ENCODE assay signal across 13 cellular contexts in genomic region chr18:45667056-45667455, GRCh38. TPM values are rescaled to one million over a fixed set of nuclear protein-coding genes. Genes with fewer than 3 reads are reported as not detected.
DNase-seq lines count a peak whose midpoint lies in the region; ATAC-seq and TF ChIP-seq lines count a peak whose summit lies in the region.
"Had no signal": no experiment of that assay in that cellular context is flagged by ENCODE, and none has a peak within 500 bp of the region (broad histone marks: within the 10 kb centered on the region; RNA-seq: fewer than 3 reads in every experiment).

No MANE protein-coding gene starts in this region.

- no peaks in the 10 kb centered on the region for H3K27me3 ChIP-seq in left ventricle myocardium inferior (ENCODE audit: low read depth)
- H3K27me3 ChIP-seq in upper lobe of right lung, result no peaks in the 10 kb centered on the region
- H3K27me3 ChIP-seq: esophagus squamous epithelium, SJSA1 had no signal

- ATAC-seq in left cardiac atrium, result no peak
- ATAC-seq in HG03039 (IDR thresholded peaks at IDR 0.05; ENCODE audit: unreplicated experiment), result peak; percentile 42
- no peak for ATAC-seq in upper lobe of right lung

- H3K4me1 Mint-ChIP-seq in activated T-helper 1 cell treated with anti-CD3 and anti-CD28 coated beads, Interleukin-12 subunit alpha, Interleukin-12 subunit beta, Interleukin-2, Interleukin-4 antibody, amounts not matched to agents 30 ng/mL and 10 ng/mL and 1 ng/mL, durations not matched to agents 14 hours and 24 hours and 36 hours (ENCODE audit: low read depth), result peaks cover 68% of the 10 kb centered on the region
- H3K4me1 Mint-ChIP-seq in osteocyte (ENCODE audit: unreplicated experiment), result peaks cover 7% of the 10 kb centered on the region

- TF ChIP-seq CTCF in left ventricle myocardium inferior (IDR thresholded peaks at IDR 0.05; ENCODE audit: borderline replicate concordance), result no peak
- TF ChIP-seq CTCF in upper lobe of right lung (IDR thresholded peaks at IDR 0.05), result no peak
- no peak for TF ChIP-seq CTCF in osteocyte (IDR thresholded peaks at IDR 0.05)

- no peaks in the 10 kb centered on the region for H3K36me3 Mint-ChIP-seq in activated T-helper 1 cell treated with anti-CD3 and anti-CD28 coated beads, Interleukin-12 subunit alpha, Interleukin-12 subunit beta, Interleukin-2, Interleukin-4 antibody, amounts not matched to agents 30 ng/mL and 10 ng/mL and 1 ng/mL, durations not matched to agents 14 hours and 24 hours and 36 hours (ENCODE audit: low read depth)
- H3K36me3 Mint-ChIP-seq in osteocyte (ENCODE audit: unreplicated experiment), result no peaks in the 10 kb centered on the region

- H3K9me3 Mint-ChIP-seq in activated T-helper 1 cell treated with anti-CD3 and anti-CD28 coated beads, Interleukin-12 subunit alpha, Interleukin-12 subunit beta, Interleukin-2, Interleukin-4 antibody, amounts not matched to agents 30 ng/mL and 10 ng/mL and 1 ng/mL, durations not matched to agents 14 hours and 24 hours and 36 hours, result no peaks in the 10 kb centered on the region
- H3K9me3 Mint-ChIP-seq in osteocyte (ENCODE audit: unreplicated experiment), result no peaks in the 10 kb centered on the region

- intact Hi-C loops in left ventricle myocardium inferior (cut with micrococcal nuclease) (loop anchor here (10.0 kb wide), 1 partner anchor 388 kb away; no protein-coding TSS in a partner anchor), left cardiac atrium (cut with DNase I) (loop anchor here in 1 of 2 donors (10.0 kb wide), 1 partner anchor 308 kb away; no protein-coding TSS in a partner anchor), upper lobe of right lung (cut with DNase I) (loop anchor here (10.0 kb wide), 1 partner anchor 408 kb away; the partner anchor contains the start of gene PSTPIP2)
- intact Hi-C loops in activated T-helper 1 cell treated with anti-CD3 and anti-CD28 coated beads, Interleukin-12 subunit alpha, Interleukin-12 subunit beta, Interleukin-2, Interleukin-4 antibody, amounts not matched to agents 30 ng/mL and 10 ng/mL and 1 ng/mL, durations not matched to agents 14 hours and 24 hours and 36 hours (cut with micrococcal nuclease), result loop anchor here (10.0 kb wide), 1 partner anchor 988 kb away; the partner anchor contains the start of gene LOXHD1

- H3K36me3 ChIP-seq in left ventricle myocardium inferior (no peaks in the 10 kb centered on the region), upper lobe of right lung (no peaks in the 10 kb centered on the region)
- H3K36me3 ChIP-seq: esophagus squamous epithelium, SJSA1 had no signal

- H3K4me3 Mint-ChIP-seq in activated T-helper 1 cell treated with anti-CD3 and anti-CD28 coated beads, Interleukin-12 subunit alpha, Interleukin-12 subunit beta, Interleukin-2, Interleukin-4 antibody, amounts not matched to agents 30 ng/mL and 10 ng/mL and 1 ng/mL, durations not matched to agents 14 hours and 24 hours and 36 hours, result peak overlapping the region; percentile 57
- no peak overlapping the region for H3K4me3 Mint-ChIP-seq in osteocyte (ENCODE audit: unreplicated experiment)

- H3K4me1 ChIP-seq in left ventricle myocardium inferior (peaks cover 24% of the 10 kb centered on the region), upper lobe of right lung (peaks cover 33% of the 10 kb centered on the region)

- no peak overlapping the region for H3K4me3 ChIP-seq in left ventricle myocardium inferior
- no peak overlapping the region for H3K4me3 ChIP-seq in upper lobe of right lung
- H3K4me3 ChIP-seq: esophagus squamous epithelium, SJSA1 had no signal

- H3K27me3 Mint-ChIP-seq in activated T-helper 1 cell treated with anti-CD3 and anti-CD28 coated beads, Interleukin-12 subunit alpha, Interleukin-12 subunit beta, Interleukin-2, Interleukin-4 antibody, amounts not matched to agents 30 ng/mL and 10 ng/mL and 1 ng/mL, durations not matched to agents 14 hours and 24 hours and 36 hours (ENCODE audit: insufficient read depth), result peaks cover 18% of the 10 kb centered on the region
- peaks cover 17% of the 10 kb centered on the region for H3K27me3 Mint-ChIP-seq in osteocyte (ENCODE audit: unreplicated experiment)

- H3K27ac Mint-ChIP-seq in activated T-helper 1 cell treated with anti-CD3 and anti-CD28 coated beads, Interleukin-12 subunit alpha, Interleukin-12 subunit beta, Interleukin-2, Interleukin-4 antibody, amounts not matched to agents 30 ng/mL and 10 ng/mL and 1 ng/mL, durations not matched to agents 14 hours and 24 hours and 36 hours, result peak overlapping the region; percentile 59
- H3K27ac Mint-ChIP-seq in osteocyte (ENCODE audit: unreplicated experiment), result no peak overlapping the region

- DNase-seq in left ventricle myocardium inferior, result no peak
- no peak for DNase-seq in left cardiac atrium
- DNase-seq in activated T-helper 1 cell treated with anti-CD3 and anti-CD28 coated beads, Interleukin-12 subunit alpha, Interleukin-12 subunit beta, Interleukin-2, Interleukin-4 antibody, amounts not matched to agents 30 ng/mL and 10 ng/mL and 1 ng/mL, durations not matched to agents 14 hours and 24 hours and 36 hours (ENCODE audit: low spot score), result no peak
- DNase-seq in upper lobe of right lung, result no peak
- no peak for DNase-seq in DMS79 (lab: John Stamatoyannopoulos, UW)
- DNase-seq in NCI-H1417 (lab: John Stamatoyannopoulos, UW), result no peak
- DNase-seq in osteocyte (ENCODE audit: extremely low spot score, unreplicated experiment), result no peak
- DNase-seq: esophagus squamous epithelium, GOT3 had no signal

- peak overlapping the region; percentile 58 for H3K27ac ChIP-seq in left ventricle myocardium inferior (replicated peaks)
- H3K27ac ChIP-seq in upper lobe of right lung, result peak overlapping the region; percentile 63
- H3K27ac ChIP-seq: esophagus squamous epithelium, SJSA1 had no signal

- H3K9me3 ChIP-seq in left ventricle myocardium inferior (replicated peaks) (no peaks in the 10 kb centered on the region), upper lobe of right lung (no peaks in the 10 kb centered on the region)
- H3K9me3 ChIP-seq: esophagus squamous epithelium, SJSA1 had no signal

RNA-seq across cellular contexts. Expression of gene SLC14A2, which starts 51.8 kb away (rescaled TPM):
- total RNA-seq in left ventricle myocardium inferior (0.05 TPM), left cardiac atrium (under 1 TPM; 0.03 to 0.10 TPM), upper lobe of right lung (not detected), osteocyte (not detected in 2 replicates)
- total RNA-seq in activated T-helper 1 cell treated with anti-CD3 and anti-CD28 coated beads, Interleukin-12 subunit alpha, Interleukin-12 subunit beta, Interleukin-2, Interleukin-4 antibody, amounts not matched to agents 30 ng/mL and 10 ng/mL and 1 ng/mL, durations not matched to agents 14 hours and 24 hours and 36 hours, result not detected in 2 replicates
- total RNA-seq: esophagus squamous epithelium, liver, SJSA1, ureter had no signal

RNA-seq across cellular contexts. Expression of gene SLC14A1, which starts 56.9 kb away (rescaled TPM):
- total RNA-seq in left ventricle myocardium inferior (22.1 TPM), left cardiac atrium (10 to 100 TPM in 1 of 2 donors, 1 to 10 TPM in 1; 9.7 to 11.2 TPM), upper lobe of right lung (6.0 TPM), osteocyte (0.24 TPM in 1 of 2 replicates, not detected in the other)
- total RNA-seq in activated T-helper 1 cell treated with anti-CD3 and anti-CD28 coated beads, Interleukin-12 subunit alpha, Interleukin-12 subunit beta, Interleukin-2, Interleukin-4 antibody, amounts not matched to agents 30 ng/mL and 10 ng/mL and 1 ng/mL, durations not matched to agents 14 hours and 24 hours and 36 hours, result 0.10 and 0.49 TPM in 2 replicates
